ENCODE assay signal across 19 cellular contexts in the genomic region with DNA sequence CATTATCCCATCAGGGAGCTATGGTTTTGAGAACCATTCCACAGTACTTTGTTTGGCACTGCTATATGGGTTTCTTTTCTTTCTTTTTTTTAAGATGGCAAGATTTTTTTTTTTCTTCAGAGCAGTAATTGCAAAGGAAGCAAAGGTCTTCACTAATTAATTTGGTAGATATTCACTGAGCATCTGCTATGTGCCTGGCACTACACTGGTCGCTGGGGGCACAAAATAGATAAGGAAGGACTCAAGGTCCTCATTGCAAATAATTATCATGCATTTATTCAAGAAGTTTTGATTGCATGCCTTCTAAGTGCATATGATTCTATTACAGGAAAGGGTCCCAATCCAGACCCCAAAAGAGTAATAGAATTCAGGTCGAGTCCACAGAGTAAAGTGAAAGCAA. TPM values are rescaled to one million over a fixed set of nuclear protein-coding genes. Genes with fewer than 3 reads are reported as not detected.
DNase-seq lines count a peak whose midpoint lies in the region; ATAC-seq and TF ChIP-seq lines count a peak whose summit lies in the region.
"Had no signal": no experiment of that assay in that cellular context is flagged by ENCODE, and none has a peak within 500 bp of the region (broad histone marks: within the 10 kb centered on the region; RNA-seq: fewer than 3 reads in every experiment).

No MANE protein-coding gene starts in this region.

- TF ChIP-seq CTCF in left ventricle myocardium inferior (IDR thresholded peaks at IDR 0.05; ENCODE audit: borderline replicate concordance): no peak
- no peak for TF ChIP-seq CTCF in ascending aorta (IDR thresholded peaks at IDR 0.05)
- TF ChIP-seq CTCF in nephron (IDR thresholded peaks at IDR 0.05; ENCODE audit: unreplicated experiment in 3 of 3): no peak
- no peak for TF ChIP-seq CTCF in type B pancreatic cell (conservative IDR thresholded peaks at IDR 0.05)

- H3K27me3 Mint-ChIP-seq in nephron (ENCODE audit: low read depth) (peaks cover 13% of the 10 kb centered on the region), type B pancreatic cell (no peaks in the 10 kb centered on the region)

- intact Hi-C loops in left ventricle myocardium inferior (cut with micrococcal nuclease): no loop called here
- intact Hi-C loops in Right ventricle myocardium inferior (cut with DNase I): no loop called here
- intact Hi-C loops in ascending aorta (cut with DNase I): loop anchor here (2.0 kb wide), 1 partner anchor 18 kb away; no protein-coding TSS in a partner anchor

- H3K9me3 Mint-ChIP-seq in nephron (no peaks in the 10 kb centered on the region), type B pancreatic cell (no peaks in the 10 kb centered on the region)
- H3K9me3 Mint-ChIP-seq: activated naive CD8-positive, alpha-beta T cell treated with anti-CD3 and anti-CD28 coated beads, Interleukin-2, amount 50 U/mL, for 24 hours; activated T-helper 2 cell treated with anti-CD3 and anti-CD28 coated beads, Interferon-gamma antibody, Interleukin-2, Interleukin-4, amounts not matched to agents 10 μg/mL and 5 μg/mL and 100 μg/mL, durations not matched to agents 14 hours and 24 hours and 36 hours; naive B cell had no signal

- DNase-seq in left ventricle myocardium inferior: no peak
- no peak for DNase-seq in Right ventricle myocardium inferior (ENCODE audit: missing footprints)
- no peak for DNase-seq in ascending aorta (ENCODE audit: low spot score in 2 of 2)
- no peak for DNase-seq in type B pancreatic cell (ENCODE audit: extremely low spot score, unreplicated experiment)
- DNase-seq in NCI-H345 treated with DMSO at 0.1 percent for 48 hours (lab: John Stamatoyannopoulos, UW; ENCODE audit: unreplicated experiment): no peak
- DNase-seq in activated CD4-positive, alpha-beta T cell treated with anti-CD3 and anti-CD28 coated beads, Interleukin-2, amount 50 U/mL, for 48 hours: no peak
- no peak for DNase-seq in SKM-1 treated with dmso at 0.1 percent for 144 hours (lab: John Stamatoyannopoulos, UW; ENCODE audit: unreplicated experiment)
- DNase-seq: activated CD4-positive, alpha-beta T cell treated with anti-CD3 and anti-CD28 coated beads for 36 hours; activated CD8-positive, alpha-beta memory T cell treated with anti-CD3 and anti-CD28 coated beads, Interleukin-2, amount 10 ng/mL, durations not matched to agents 7 days and 5 days; activated naive CD8-positive, alpha-beta T cell treated with anti-CD3 and anti-CD28 coated beads, Interleukin-2, amount 50 U/mL, for 24 hours; central memory CD4-positive, alpha-beta T cell; effector memory CD4-positive, alpha-beta T cell; naive B cell; stimulated activated CD4-positive, alpha-beta T cell treated with anti-CD3 and anti-CD28 coated beads, Interleukin-12 subunit alpha, Interleukin-12 subunit beta, amount 100 ng/mL, for 4 hours; stimulated activated naive CD4-positive, alpha-beta T cell; T-helper 9 cell had no signal

- H3K36me3 ChIP-seq in left ventricle myocardium inferior (no peaks in the 10 kb centered on the region), ascending aorta (no peaks in the 10 kb centered on the region)

- H3K4me1 ChIP-seq in left ventricle myocardium inferior: peaks cover 60% of the 10 kb centered on the region
- H3K4me1 ChIP-seq in ascending aorta: peaks cover 16 to 45% of the 10 kb centered on the region in 2 donors

- ATAC-seq in Right ventricle myocardium inferior: no peak
- ATAC-seq: activated CD4-positive, alpha-beta T cell treated with anti-CD3 and anti-CD28 coated beads for 36 hours; activated CD8-positive, alpha-beta memory T cell treated with anti-CD3 and anti-CD28 coated beads, Interleukin-2, amount 10 ng/mL, durations not matched to agents 7 days and 5 days; activated naive CD8-positive, alpha-beta T cell treated with anti-CD3 and anti-CD28 coated beads, Interleukin-2, amount 50 U/mL, for 24 hours had no signal

- H3K4me3 Mint-ChIP-seq in nephron (peak overlapping the region in 1 of 3 experiments; percentile 54), type B pancreatic cell (peak overlapping the region; percentile 12)
- H3K4me3 Mint-ChIP-seq: activated CD4-positive, alpha-beta T cell treated with anti-CD3 and anti-CD28 coated beads for 36 hours; activated CD8-positive, alpha-beta memory T cell treated with anti-CD3 and anti-CD28 coated beads, Interleukin-2, amount 10 ng/mL, durations not matched to agents 7 days and 5 days; activated naive CD8-positive, alpha-beta T cell treated with anti-CD3 and anti-CD28 coated beads, Interleukin-2, amount 50 U/mL, for 24 hours; naive B cell had no signal

- H3K4me3 ChIP-seq in left ventricle myocardium inferior (no peak overlapping the region), ascending aorta (no peak overlapping the region)
- H3K4me3 ChIP-seq: lung had no signal

- H3K27ac Mint-ChIP-seq in nephron: peak overlapping the region; percentile 74 to 92 (median 86)
- H3K27ac Mint-ChIP-seq in type B pancreatic cell: no peak overlapping the region
- H3K27ac Mint-ChIP-seq: activated CD4-positive, alpha-beta T cell treated with anti-CD3 and anti-CD28 coated beads for 36 hours; activated CD8-positive, alpha-beta memory T cell treated with anti-CD3 and anti-CD28 coated beads, Interleukin-2, amount 10 ng/mL, durations not matched to agents 7 days and 5 days; activated naive CD8-positive, alpha-beta T cell treated with anti-CD3 and anti-CD28 coated beads, Interleukin-2, amount 50 U/mL, for 24 hours; activated T-helper 2 cell treated with anti-CD3 and anti-CD28 coated beads, Interferon-gamma antibody, Interleukin-2, Interleukin-4, amounts not matched to agents 10 μg/mL and 5 μg/mL and 100 μg/mL, durations not matched to agents 14 hours and 24 hours and 36 hours; naive B cell had no signal

- H3K36me3 Mint-ChIP-seq in nephron (ENCODE audit: low read depth): no peaks in the 10 kb centered on the region
- H3K36me3 Mint-ChIP-seq in type B pancreatic cell: peaks cover 3% of the 10 kb centered on the region
- H3K36me3 Mint-ChIP-seq: activated CD8-positive, alpha-beta memory T cell treated with anti-CD3 and anti-CD28 coated beads, Interleukin-2, amount 10 ng/mL, durations not matched to agents 7 days and 5 days; naive B cell had no signal

- H3K4me1 Mint-ChIP-seq in nephron (peaks cover 72% of the 10 kb centered on the region), type B pancreatic cell (ENCODE audit: unreplicated experiment) (peaks cover 54% of the 10 kb centered on the region)
- H3K4me1 Mint-ChIP-seq: activated CD4-positive, alpha-beta T cell treated with anti-CD3 and anti-CD28 coated beads for 36 hours; activated CD8-positive, alpha-beta memory T cell treated with anti-CD3 and anti-CD28 coated beads, Interleukin-2, amount 10 ng/mL, durations not matched to agents 7 days and 5 days; activated naive CD8-positive, alpha-beta T cell treated with anti-CD3 and anti-CD28 coated beads, Interleukin-2, amount 50 U/mL, for 24 hours; naive B cell had no signal

- H3K9me3 ChIP-seq in left ventricle myocardium inferior (replicated peaks): no peaks in the 10 kb centered on the region
- no peaks in the 10 kb centered on the region for H3K9me3 ChIP-seq in ascending aorta

- H3K27me3 ChIP-seq in left ventricle myocardium inferior (ENCODE audit: low read depth) (no peaks in the 10 kb centered on the region), ascending aorta (no peaks in the 10 kb centered on the region)

- H3K27ac ChIP-seq in left ventricle myocardium inferior (replicated peaks): peak overlapping the region; percentile 80
- peak overlapping the region; percentile 74 to 76 for H3K27ac ChIP-seq in ascending aorta

RNA-seq across cellular contexts. Expression of a gene that starts 10.0 kb away (rescaled TPM):
- 1,955 TPM for total RNA-seq in left ventricle myocardium inferior
- 3,009 TPM for total RNA-seq in Right ventricle myocardium inferior
- 185 TPM for total RNA-seq in ascending aorta
- total RNA-seq in type B pancreatic cell (ENCODE audit: low replicate concordance): 163 and 203 TPM in 2 replicates
